In the genomic region with DNA sequence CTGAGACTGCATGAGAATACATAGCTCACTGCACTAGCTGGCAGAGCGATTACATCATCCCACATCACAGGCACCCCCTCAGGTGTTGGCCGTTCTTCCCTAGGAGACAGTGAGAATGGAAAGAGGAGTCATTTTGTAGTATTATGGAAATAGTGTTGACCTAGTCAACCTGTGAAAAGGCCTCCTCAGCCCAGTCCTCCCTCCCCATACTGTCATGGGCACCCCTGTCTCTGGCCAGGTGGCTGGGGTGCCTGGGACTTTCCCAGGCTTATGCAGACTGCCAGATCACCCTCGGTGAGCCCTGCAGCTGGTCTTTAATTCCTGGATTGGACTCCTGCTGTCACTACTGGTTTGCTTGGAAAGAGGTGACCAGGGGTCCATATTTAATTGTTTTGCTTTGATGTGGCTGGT, we compare ENCODE assay signal across 10 cellular contexts. TPM values are rescaled to one million over a fixed set of nuclear protein-coding genes. Genes with fewer than 3 reads are reported as not detected.
DNase-seq lines count a peak whose midpoint lies in the region; ATAC-seq and TF ChIP-seq lines count a peak whose summit lies in the region.
"Had no signal": no experiment of that assay in that cellular context is flagged by ENCODE, and none has a peak within 500 bp of the region (broad histone marks: within the 10 kb centered on the region; RNA-seq: fewer than 3 reads in every experiment).

No MANE protein-coding gene starts in this region.

- H3K4me1 Mint-ChIP-seq in stimulated activated naive CD8-positive, alpha-beta T cell treated with anti-CD3 and anti-CD28 coated beads, Interleukin-15, Interleukin-2, amounts not matched to agents 100 ng/mL and 50 ng/mL, for 24 hours (ENCODE audit: low read depth) = peaks cover 83% of the 10 kb centered on the region
- peaks cover 70% of the 10 kb centered on the region for H3K4me1 Mint-ChIP-seq in activated CD8-positive, alpha-beta T cell treated with anti-CD3 and anti-CD28 coated beads for 36 hours (ENCODE audit: low read depth)
- peaks cover 28% of the 10 kb centered on the region for H3K4me1 Mint-ChIP-seq in type B pancreatic cell (ENCODE audit: unreplicated experiment)

- peak overlapping the region; percentile 65 for H3K4me3 Mint-ChIP-seq in stimulated activated naive CD8-positive, alpha-beta T cell treated with anti-CD3 and anti-CD28 coated beads, Interleukin-15, Interleukin-2, amounts not matched to agents 100 ng/mL and 50 ng/mL, for 24 hours
- peak overlapping the region; percentile 47 for H3K4me3 Mint-ChIP-seq in activated CD8-positive, alpha-beta T cell treated with anti-CD3 and anti-CD28 coated beads for 36 hours
- peak overlapping the region; percentile 65 for H3K4me3 Mint-ChIP-seq in type B pancreatic cell

- intact Hi-C loops in activated CD8-positive, alpha-beta T cell treated with anti-CD3 and anti-CD28 coated beads for 36 hours (cut with micrococcal nuclease) = loop anchor here (5.0 to 10.0 kb wide), 3 partner anchors 36 to 93 kb away; no protein-coding TSS in a partner anchor

- no peak for ATAC-seq in stimulated activated naive CD8-positive, alpha-beta T cell treated with anti-CD3 and anti-CD28 coated beads, Interleukin-15, Interleukin-2, amounts not matched to agents 100 U/mL and 50 U/mL, for 24 hours
- ATAC-seq in activated CD8-positive, alpha-beta T cell treated with anti-CD3 and anti-CD28 coated beads for 36 hours = no peak
- no peak for ATAC-seq in GM18517 (IDR thresholded peaks at IDR 0.05; ENCODE audit: unreplicated experiment)
- ATAC-seq in HG03460 (IDR thresholded peaks at IDR 0.05; ENCODE audit: unreplicated experiment) = no peak

- CTCF ChIA-PET in activated CD8-positive, alpha-beta T cell treated with anti-CD3 and anti-CD28 coated beads for 36 hours (lab: Charles Lee) = interaction anchor here (1.0 to 4.9 kb wide), 2 partner anchors 9 to 30 kb away, joined by 3 to 34 read pairs; no protein-coding TSS in a partner anchor

- no peak for DNase-seq in stimulated activated naive CD8-positive, alpha-beta T cell treated with anti-CD3 and anti-CD28 coated beads, Interleukin-15, Interleukin-2, amounts not matched to agents 100 U/mL and 50 U/mL, for 24 hours
- peak; percentile 47 for DNase-seq in activated CD8-positive, alpha-beta T cell treated with anti-CD3 and anti-CD28 coated beads for 36 hours
- DNase-seq in kidney tubule cell (ENCODE audit: low spot score) (peak; percentile 49), type B pancreatic cell (ENCODE audit: extremely low spot score, unreplicated experiment) (no peak), NCI-H1694 treated with DMSO at 0.1 percent for 48 hours (lab: John Stamatoyannopoulos, UW) (no peak)
- DNase-seq: esophagus squamous epithelium, NCI-H748 treated with DMSO at 0.1 percent for 48 hours had no signal

- H3K36me3 Mint-ChIP-seq in stimulated activated naive CD8-positive, alpha-beta T cell treated with anti-CD3 and anti-CD28 coated beads, Interleukin-15, Interleukin-2, amounts not matched to agents 100 ng/mL and 50 ng/mL, for 24 hours (ENCODE audit: low read depth) = peaks cover 5% of the 10 kb centered on the region
- H3K36me3 Mint-ChIP-seq in activated CD8-positive, alpha-beta T cell treated with anti-CD3 and anti-CD28 coated beads for 36 hours (ENCODE audit: low read depth) = peaks cover 4% of the 10 kb centered on the region
- no peaks in the 10 kb centered on the region for H3K36me3 Mint-ChIP-seq in type B pancreatic cell

- no peak for TF ChIP-seq CTCF in activated CD8-positive, alpha-beta T cell treated with anti-CD3 and anti-CD28 coated beads for 36 hours (IDR thresholded peaks at IDR 0.05)
- no peak for TF ChIP-seq CTCF in type B pancreatic cell (conservative IDR thresholded peaks at IDR 0.05)

- no peaks in the 10 kb centered on the region for H3K9me3 Mint-ChIP-seq in stimulated activated naive CD8-positive, alpha-beta T cell treated with anti-CD3 and anti-CD28 coated beads, Interleukin-15, Interleukin-2, amounts not matched to agents 100 ng/mL and 50 ng/mL, for 24 hours
- no peaks in the 10 kb centered on the region for H3K9me3 Mint-ChIP-seq in activated CD8-positive, alpha-beta T cell treated with anti-CD3 and anti-CD28 coated beads for 36 hours
- no peaks in the 10 kb centered on the region for H3K9me3 Mint-ChIP-seq in type B pancreatic cell

- no peaks in the 10 kb centered on the region for H3K27me3 Mint-ChIP-seq in stimulated activated naive CD8-positive, alpha-beta T cell treated with anti-CD3 and anti-CD28 coated beads, Interleukin-15, Interleukin-2, amounts not matched to agents 100 ng/mL and 50 ng/mL, for 24 hours
- no peaks in the 10 kb centered on the region for H3K27me3 Mint-ChIP-seq in activated CD8-positive, alpha-beta T cell treated with anti-CD3 and anti-CD28 coated beads for 36 hours
- H3K27me3 Mint-ChIP-seq in type B pancreatic cell = no peaks in the 10 kb centered on the region

- peak overlapping the region; percentile 81 for H3K27ac Mint-ChIP-seq in stimulated activated naive CD8-positive, alpha-beta T cell treated with anti-CD3 and anti-CD28 coated beads, Interleukin-15, Interleukin-2, amounts not matched to agents 100 ng/mL and 50 ng/mL, for 24 hours
- peak overlapping the region; percentile 71 for H3K27ac Mint-ChIP-seq in activated CD8-positive, alpha-beta T cell treated with anti-CD3 and anti-CD28 coated beads for 36 hours
- peak overlapping the region; percentile 21 for H3K27ac Mint-ChIP-seq in type B pancreatic cell

- POLR2A ChIA-PET in activated CD8-positive, alpha-beta T cell treated with anti-CD3 and anti-CD28 coated beads for 36 hours (lab: Charles Lee) = interaction anchor here (5.3 kb wide), 1 partner anchor 9 kb away, joined by 32 read pairs; no protein-coding TSS in a partner anchor

RNA-seq across cellular contexts. Expression of a gene that starts 4.0 kb away (rescaled TPM):
- 10 to 100 TPM in 1 of 2 experiments, 1 to 10 TPM in 1; 9.6 to 10.4 TPM for total RNA-seq in activated CD8-positive, alpha-beta T cell treated with anti-CD3 and anti-CD28 coated beads for 36 hours
- total RNA-seq in type B pancreatic cell (ENCODE audit: low replicate concordance) = 26.2 and 26.6 TPM in 2 replicates

Comparison
In these comparisons a context has a peak if more than half of its experiments do, and no peak if none do; other contexts are left out.
1. H3K27ac Mint-ChIP-seq: peak in every context shown above with its lines; median percentile 81 in stimulated activated naive CD8-positive, alpha-beta T cell treated with anti-CD3 and anti-CD28 coated beads, Interleukin-15, Interleukin-2, amounts not matched to agents 100 ng/mL and 50 ng/mL, for 24 hours; 71 in activated CD8-positive, alpha-beta T cell treated with anti-CD3 and anti-CD28 coated beads for 36 hours; 21 in type B pancreatic cell.
2. DNase-seq: peak in activated CD8-positive, alpha-beta T cell treated with anti-CD3 and anti-CD28 coated beads for 36 hours (single experiment) and kidney tubule cell (single experiment); none in stimulated activated naive CD8-positive, alpha-beta T cell treated with anti-CD3 and anti-CD28 coated beads, Interleukin-15, Interleukin-2, amounts not matched to agents 100 U/mL and 50 U/mL, for 24 hours (single experiment), type B pancreatic cell (single experiment) and NCI-H1694 treated with DMSO at 0.1 percent for 48 hours (single experiment).
3. Peak in every context shown above with its lines, with median percentiles within 50 percentile points of each other: H3K4me3 Mint-ChIP-seq.